Comparison of ENCODE assay signal across 8 cellular contexts in genomic region chr19:11925584-11926187, GRCh38. TPM values are rescaled to one million over a fixed set of nuclear protein-coding genes. Genes with fewer than 3 reads are reported as not detected.
DNase-seq lines count a peak whose midpoint lies in the region; ATAC-seq, FAIRE-seq and TF ChIP-seq lines count a peak whose summit lies in the region.
"Not testable (repeated sequence)": the region's sequence is repeated elsewhere in the genome, so short reads cannot be mapped to it uniquely, and the experiment has no call there.

No MANE protein-coding gene starts in this region.

- H3K36me3 Mint-ChIP-seq in HFFc6 (ENCODE audit: low read depth) (peaks cover 15% of the 10 kb centered on the region), nephron progenitor cell (ENCODE audit: low read depth) (peaks cover 56% of the 10 kb centered on the region)
- peaks cover 17 to 40% of the 10 kb centered on the region in 2 donors for H3K36me3 Mint-ChIP-seq in activated naive CD4-positive, alpha-beta T cell treated with anti-CD3 and anti-CD28 coated beads, Interleukin-2, amount 50 U/mL, for 72 hours

- WGBS in H1 (ENCODE audit: extremely low coverage in 1 of 2, insufficient coverage in 1 of 2, insufficient read length in 1 of 2, insufficient replicate concordance in 2 of 2, low coverage in 1 of 2, low lambda C conversion rate in 2 of 2, missing lambda C conversion rate in 1 of 2), 2 experiments: 9% methylated on average over 12 of the region's 13 CpGs; no CpG with 5 or more reads in 1 of the 2 experiments
- WGBS in stomach, 5 donors: 3 to 4% (median 4%) methylated on average over 13 of the region's 13 CpGs

- peak overlapping the region; percentile 90 for H3K4me3 Mint-ChIP-seq in HFFc6
- peak overlapping the region; percentile 99 for H3K4me3 Mint-ChIP-seq in nephron progenitor cell

- POLR2A ChIA-PET in H1 (lab: Charles Lee; ENCODE audit: partially characterized antibody): interaction anchor here (0.9 to 2.7 kb wide), 4 partner anchors 8 to 127 kb away, joined by 3 to 13 read pairs (median 8); partner anchors contain the start of genes ZNF433 and ZNF878

- H3K4me1 Mint-ChIP-seq in HFFc6 (ENCODE audit: low read depth): peaks cover 34% of the 10 kb centered on the region
- peaks cover 31% of the 10 kb centered on the region for H3K4me1 Mint-ChIP-seq in nephron progenitor cell

- not testable (repeated sequence) for H3K79me1 ChIP-seq in H1 (ENCODE audit: low read depth, low read length)

- not testable (repeated sequence) for H2BK15ac ChIP-seq in H1 (ENCODE audit: low read length)

- not testable (repeated sequence) for H2AFZ ChIP-seq in H1 (ENCODE audit: low read length)

- TF ChIP-seq EP300 in H1 (IDR thresholded peaks at IDR 0.05; ENCODE audit: borderline replicate concordance in 1 of 2, low read depth in 2 of 2, low read length in 2 of 2); stomach (IDR thresholded peaks at IDR 0.05): not testable (repeated sequence)

- not testable (repeated sequence) for H4K20me1 ChIP-seq in H1 (replicated peaks in 1 of 2; ENCODE audit: control insufficient read depth in 1 of 2, insufficient read depth in 2 of 2, low read length in 2 of 2)

- not testable (repeated sequence) for H2AK5ac ChIP-seq in H1 (ENCODE audit: low read depth, low read length)

- H3K9me3 Mint-ChIP-seq in HFFc6; activated naive CD4-positive, alpha-beta T cell treated with anti-CD3 and anti-CD28 coated beads, Interleukin-2, amount 50 U/mL, for 72 hours: not testable (repeated sequence)
- peaks cover 73% of the 10 kb centered on the region for H3K9me3 Mint-ChIP-seq in nephron progenitor cell

- not testable (repeated sequence) for DNase-seq in HFFc6; SJCRH30; activated naive CD4-positive, alpha-beta T cell treated with anti-CD3 and anti-CD28 coated beads, Interleukin-2, amount 50 U/mL, for 72 hours (ENCODE audit: low spot score in 2 of 2); H1 (ENCODE audit: low read depth in 1 of 2, low spot score in 2 of 2); nephron progenitor cell; stomach

- not testable (repeated sequence) for TF ChIP-seq RAD21 in H1 (IDR thresholded peaks at IDR 0.05 in 1 of 2, conservative IDR thresholded peaks at IDR 0.05 in 1 of 2; ENCODE audit: low read depth in 2 of 2, low read length in 2 of 2)

- not testable (repeated sequence) for H3K23me2 ChIP-seq in H1 (ENCODE audit: low read depth, low read length)

- not testable (repeated sequence) for H3K18ac ChIP-seq in H1 (ENCODE audit: extremely low read depth, low read length)

- H3K4me3 ChIP-seq in SJCRH30 (peak overlapping the region; percentile 77), H1 (ENCODE audit: extremely low read depth in 1 of 4, insufficient read depth in 2 of 4, low read depth in 3 of 4, low read length in 4 of 4) (peak overlapping the region; percentile 65 to 82 (median 76)), iPS-20b (ENCODE audit: low read length) (peak overlapping the region; percentile 92), stomach (peak overlapping the region; percentile 68 to 94 (median 80))

- H4K91ac ChIP-seq in H1 (replicated peaks; ENCODE audit: insufficient read length, low read length): not testable (repeated sequence)

- H3K9ac ChIP-seq in H1 (replicated peaks in 1 of 4; ENCODE audit: extremely low read depth in 1 of 4, low read depth in 3 of 4, low read length in 3 of 4): peak overlapping the region; percentile 86 to 89 (median 88)
- peak overlapping the region; percentile 91 for H3K9ac ChIP-seq in iPS-20b (ENCODE audit: low read depth, low read length)

- not testable (repeated sequence) for FAIRE-seq in H1 (lab: Jason Lieb, UNC)

- not testable (repeated sequence) for H3K23ac ChIP-seq in H1 (ENCODE audit: insufficient read length)

- not testable (repeated sequence) for H4K5ac ChIP-seq in H1 (ENCODE audit: insufficient read length, low read depth, low read length)

- not testable (repeated sequence) for H3K27me3 ChIP-seq in SJCRH30; H1 (replicated peaks in 1 of 4; ENCODE audit: control insufficient read depth in 3 of 4, extremely low read depth in 1 of 4, insufficient read depth in 3 of 4, low read length in 3 of 4); iPS-20b (ENCODE audit: insufficient read depth, low read length); stomach

- H3K27me3 Mint-ChIP-seq in HFFc6 (ENCODE audit: insufficient read depth); nephron progenitor cell (ENCODE audit: low read depth, poor library complexity): not testable (repeated sequence)

- not testable (repeated sequence) for H2BK12ac ChIP-seq in H1 (ENCODE audit: low read depth, low read length)

- H3K9me3 ChIP-seq in SJCRH30 (replicated peaks); H1 (ENCODE audit: insufficient read depth in 2 of 2, low read depth in 1 of 2, low read length in 1 of 2); iPS-20b (ENCODE audit: insufficient read depth, low read depth, low read length); stomach: not testable (repeated sequence)

- ATAC-seq in activated naive CD4-positive, alpha-beta T cell treated with anti-CD3 and anti-CD28 coated beads, Interleukin-2, amount 50 U/mL, for 72 hours: not testable (repeated sequence)

- not testable (repeated sequence) for H3K56ac ChIP-seq in H1 (replicated peaks; ENCODE audit: insufficient read length, low read depth, low read length)

- peak overlapping the region; percentile 100; the same call in 1 of the 2 replicates for H4K8ac ChIP-seq in H1 (ENCODE audit: extremely low read depth, insufficient read depth, low read length)

- H3K27ac Mint-ChIP-seq in HFFc6 (peak overlapping the region; percentile 69), nephron progenitor cell (peak overlapping the region; percentile 34)
- peak overlapping the region; percentile 94 for H3K27ac Mint-ChIP-seq in activated naive CD4-positive, alpha-beta T cell treated with anti-CD3 and anti-CD28 coated beads, Interleukin-2, amount 50 U/mL, for 72 hours

- H2BK120ac ChIP-seq in H1 (replicated peaks; ENCODE audit: low read depth, low read length): not testable (repeated sequence)

- H3K4me1 ChIP-seq in SJCRH30; H1 (replicated peaks in 1 of 4; ENCODE audit: control insufficient read depth in 3 of 4, insufficient read depth in 4 of 4, low read length in 3 of 4); iPS-20b (ENCODE audit: insufficient read depth, low read length): not testable (repeated sequence)
- H3K4me1 ChIP-seq in stomach: peaks cover 14 to 63% (median 37%) of the 10 kb centered on the region in 4 donors

- H3K27ac ChIP-seq in C4-2B (peak overlapping the region; percentile 96), SJCRH30 (peak overlapping the region; percentile 76), H1 (ENCODE audit: low read depth, low read length) (peak overlapping the region; percentile 95; the same call in 1 of the 2 replicates), iPS-20b (ENCODE audit: low read length) (peak overlapping the region; percentile 43), stomach (peak overlapping the region; percentile 94 to 99 (median 97))

- CTCF ChIA-PET in H1 (lab: Charles Lee; ENCODE audit: partially characterized antibody): interaction anchor here (0.8 to 10.3 kb wide), 3 partner anchors 16 to 112 kb away, joined by 3 to 144 read pairs (median 3); no protein-coding TSS in a partner anchor

- H3K4ac ChIP-seq in H1 (replicated peaks; ENCODE audit: insufficient read length, low read depth, low read length): not testable (repeated sequence)

- 0 out of 2 replicates have a peak overlapping the region, but pooled peaks have one; percentile 95 for H2BK5ac ChIP-seq in H1 (ENCODE audit: low read depth, low read length)

- H3K14ac ChIP-seq in H1 (ENCODE audit: insufficient read length): not testable (repeated sequence)

- H2BK20ac ChIP-seq in H1 (ENCODE audit: low read length): not testable (repeated sequence)

- intact Hi-C loops in stomach (cut with DNase I; ENCODE audit: low total_unique reads): loop anchor here (10.0 kb wide), 1 partner anchor 59 kb away; no protein-coding TSS in a partner anchor

- TF ChIP-seq CTCF in C4-2B (conservative IDR thresholded peaks at IDR 0.05); HFFc6 (IDR thresholded peaks at IDR 0.05); H1 (IDR thresholded peaks at IDR 0.05; ENCODE audit: control extremely low read depth in 1 of 3, insufficient read depth in 1 of 3, low read depth in 1 of 3, low read length in 3 of 3); nephron progenitor cell (IDR thresholded peaks at IDR 0.05); stomach (IDR thresholded peaks at IDR 0.05): not testable (repeated sequence)

- not testable (repeated sequence) for TF ChIP-seq POLR2A in H1 (IDR thresholded peaks at IDR 0.05; ENCODE audit: control extremely low read depth in 1 of 2, low read depth in 2 of 2, low read length in 2 of 2); stomach (IDR thresholded peaks at IDR 0.05)

- H3K79me2 ChIP-seq in H1 (ENCODE audit: control insufficient read depth in 1 of 2, insufficient read depth in 2 of 2, low read length in 2 of 2): peaks cover 0 to 10% of the 10 kb centered on the region in 2 experiments; a peak in 2 of 4 replicates

- peak overlapping the region; percentile 79 to 88 for H3K4me2 ChIP-seq in H1 (ENCODE audit: insufficient read depth in 1 of 2, low read depth in 2 of 2, low read length in 2 of 2)

- not testable (repeated sequence) for H3K36me3 ChIP-seq in SJCRH30; H1 (ENCODE audit: control insufficient read depth in 2 of 4, insufficient read depth in 4 of 4, low read length in 3 of 4); iPS-20b (ENCODE audit: insufficient read depth, low read depth, low read length); stomach

RNA-seq across cellular contexts. Expression of gene ZNF700, which starts 0.8 kb away (rescaled TPM):
- 1 to 10 TPM; 4.6 to 6.0 (median 5.2) TPM for total RNA-seq in HFFc6 (2021; fragmentation: NEBNext Ultra II Directional; extraction: Animal tissue kit (Norgen Biotek cat#: 25700))
- 16.2 and 19.6 TPM in 2 replicates for total RNA-seq in SJCRH30 (2014; rRNA removed; shearing (Covaris generic))
- 10 to 100 TPM; 17.6 to 18.7 TPM for total RNA-seq in activated naive CD4-positive, alpha-beta T cell treated with anti-CD3 and anti-CD28 coated beads, Interleukin-2, amount 50 U/mL, for 72 hours
- total RNA-seq in H1 (2021; fragmentation: NEBNext Ultra II Directional; extraction: Animal tissue kit (Norgen Biotek cat#: 25700)): 9.4 and 10.5 TPM in 2 replicates
- 1.5 and 3.0 TPM in 2 replicates for polyA plus RNA-seq in H1 (2011; rRNA removed)
- polyA plus RNA-seq in H1 (2011; cell fraction: cytosol; rRNA removed): 4.7 TPM
- polyA plus RNA-seq in H1 (2011; cell fraction: nucleus; rRNA removed): 2.8 TPM
- 4.9 to 7.8 TPM (median 6.0 TPM) in 4 replicates for polyA plus RNA-seq in H1 (2012, experiment 1 of 2)
- polyA plus RNA-seq in H1 (2012, experiment 2 of 2): 0.63 TPM
- 4.8 TPM for polyA plus RNA-seq in H1 (2013, experiment 1 of 2)
- 4.3 TPM for polyA plus RNA-seq in H1 (2013, experiment 2 of 2)
- 5.3 and 10.0 TPM in 2 replicates for polyA minus RNA-seq in H1 (2011; rRNA and poly(A)+ RNA removed)
- 5.7 TPM for polyA minus RNA-seq in H1 (2011; cell fraction: cytosol; rRNA and poly(A)+ RNA removed)
- polyA minus RNA-seq in H1 (2011; cell fraction: nucleus; rRNA and poly(A)+ RNA removed): 9.8 TPM
- 10 to 100 TPM in 4 of 5 donors, 1 to 10 TPM in 1; 8.8 to 25.3 (median 16.5) TPM for total RNA-seq in stomach
- polyA plus RNA-seq in stomach: 10 to 100 TPM in 1 of 3 donors, 1 to 10 TPM in 2; 3.5 to 15.4 (median 5.2) TPM

RNA-seq across cellular contexts. Expression of gene ZNF69, which starts 38.1 kb away (rescaled TPM):
- total RNA-seq in HFFc6 (2021; fragmentation: NEBNext Ultra II Directional; extraction: Animal tissue kit (Norgen Biotek cat#: 25700)): 1 to 10 TPM; 3.1 to 8.8 (median 4.0) TPM
- total RNA-seq in SJCRH30 (2014; rRNA removed; shearing (Covaris generic)): 9.6 and 10.6 TPM in 2 replicates
- total RNA-seq in activated naive CD4-positive, alpha-beta T cell treated with anti-CD3 and anti-CD28 coated beads, Interleukin-2, amount 50 U/mL, for 72 hours: 1 to 10 TPM; 1.8 to 1.9 TPM
- total RNA-seq in H1 (2021; fragmentation: NEBNext Ultra II Directional; extraction: Animal tissue kit (Norgen Biotek cat#: 25700)): 21.2 and 22.8 TPM in 2 replicates
- polyA plus RNA-seq in H1 (2011; rRNA removed): 5.6 and 6.3 TPM in 2 replicates
- 7.9 TPM for polyA plus RNA-seq in H1 (2011; cell fraction: cytosol; rRNA removed)
- 16.6 TPM for polyA plus RNA-seq in H1 (2011; cell fraction: nucleus; rRNA removed)
- 8.9 to 18.8 TPM (median 11.6 TPM) in 4 replicates for polyA plus RNA-seq in H1 (2012, experiment 1 of 2)
- 1.3 TPM for polyA plus RNA-seq in H1 (2012, experiment 2 of 2)
- 10.6 TPM for polyA plus RNA-seq in H1 (2013, experiment 1 of 2)
- 8.9 TPM for polyA plus RNA-seq in H1 (2013, experiment 2 of 2)
- polyA minus RNA-seq in H1 (2011; rRNA and poly(A)+ RNA removed): 47.7 and 71.3 TPM in 2 replicates
- polyA minus RNA-seq in H1 (2011; cell fraction: cytosol; rRNA and poly(A)+ RNA removed): 28.9 TPM
- polyA minus RNA-seq in H1 (2011; cell fraction: nucleus; rRNA and poly(A)+ RNA removed): 168 TPM
- 10 to 100 TPM; 18.0 to 51.8 (median 21.7) TPM for total RNA-seq in stomach
- 10 to 100 TPM in 1 of 3 donors, 1 to 10 TPM in 2; 5.1 to 11.7 (median 6.0) TPM for polyA plus RNA-seq in stomach

RNA-seq across cellular contexts. Expression of gene ZNF763, which starts 39.2 kb away (rescaled TPM):
- total RNA-seq in HFFc6 (2021; fragmentation: NEBNext Ultra II Directional; extraction: Animal tissue kit (Norgen Biotek cat#: 25700)): 1 to 10 TPM in 4 of 6 experiments, under 1 TPM in 2; 0.85 to 1.7 (median 1.1) TPM
- 0.40 and 0.51 TPM in 2 replicates for total RNA-seq in SJCRH30 (2014; rRNA removed; shearing (Covaris generic))
- 1 to 10 TPM in 1 of 2 donors, under 1 TPM in 1; 0.82 to 1.0 TPM for total RNA-seq in activated naive CD4-positive, alpha-beta T cell treated with anti-CD3 and anti-CD28 coated beads, Interleukin-2, amount 50 U/mL, for 72 hours
- 1.7 TPM in 2 replicates for total RNA-seq in H1 (2021; fragmentation: NEBNext Ultra II Directional; extraction: Animal tissue kit (Norgen Biotek cat#: 25700))
- 0.39 and 0.46 TPM in 2 replicates for polyA plus RNA-seq in H1 (2011; rRNA removed)
- 1.5 TPM for polyA plus RNA-seq in H1 (2011; cell fraction: cytosol; rRNA removed)
- polyA plus RNA-seq in H1 (2011; cell fraction: nucleus; rRNA removed): 0.31 TPM
- 0.83 to 2.6 TPM (median 1.2 TPM) in 4 replicates for polyA plus RNA-seq in H1 (2012, experiment 1 of 2)
- 0.30 TPM for polyA plus RNA-seq in H1 (2012, experiment 2 of 2)
- polyA plus RNA-seq in H1 (2013, experiment 1 of 2): 0.59 TPM
- polyA plus RNA-seq in H1 (2013, experiment 2 of 2): 0.64 TPM
- polyA minus RNA-seq in H1 (2011; rRNA and poly(A)+ RNA removed): 1.1 and 2.1 TPM in 2 replicates
- 0.81 TPM for polyA minus RNA-seq in H1 (2011; cell fraction: cytosol; rRNA and poly(A)+ RNA removed)
- polyA minus RNA-seq in H1 (2011; cell fraction: nucleus; rRNA and poly(A)+ RNA removed): 4.9 TPM
- 1 to 10 TPM in 4 of 5 donors, not detected in 1; 2.2 to 5.7 (median 3.3) TPM for total RNA-seq in stomach
- 1 to 10 TPM; 1.3 to 5.0 (median 3.4) TPM for polyA plus RNA-seq in stomach

Comparison
In these comparisons a context has a peak if more than half of its experiments do, and no peak if none do; other contexts are left out.
1. H3K27ac ChIP-seq: peak in every context shown above with its lines; median percentile 97 in stomach; 96 in C4-2B; 95 in H1; 76 in SJCRH30; 43 in iPS-20b.
2. H3K27ac Mint-ChIP-seq: peak in every context shown above with its lines; median percentile 94 in activated naive CD4-positive, alpha-beta T cell treated with anti-CD3 and anti-CD28 coated beads, Interleukin-2, amount 50 U/mL, for 72 hours; 69 in HFFc6; 34 in nephron progenitor cell.